Comparison of ENCODE assay signal across 18 cellular contexts in the genomic region with DNA sequence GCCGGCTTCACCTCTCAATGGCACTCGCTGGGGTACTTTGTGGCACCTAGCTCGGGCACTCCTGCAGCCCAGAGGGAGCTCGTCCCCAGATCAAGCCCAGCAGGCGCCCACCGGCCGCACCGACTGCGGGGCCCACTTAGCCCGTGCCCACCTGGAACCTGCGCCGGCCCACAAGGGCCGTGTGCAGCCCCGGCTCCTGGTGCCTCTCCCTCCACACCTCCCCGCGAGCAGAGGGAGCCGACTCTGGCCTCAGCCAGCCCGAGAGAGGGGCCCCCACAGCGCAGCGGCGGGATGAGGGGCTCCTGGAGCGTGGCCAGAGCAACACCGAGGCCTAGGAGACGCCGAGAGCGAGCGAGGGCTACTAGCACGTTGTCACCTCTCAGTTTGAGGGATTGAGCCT.
"Had no signal": no experiment of that assay in that cellular context is flagged by ENCODE, and none has a peak within 500 bp of the region (broad histone marks: within the 10 kb centered on the region; RNA-seq: fewer than 3 reads in every experiment).

No MANE protein-coding gene starts in this region.

- H3K4me1 ChIP-seq: SJSA1 had no signal

- H3K4me3 ChIP-seq: SJSA1, SK-N-MC had no signal

- H3K27me3 ChIP-seq: SJSA1 had no signal

- DNase-seq: KBM-7, NCI-H1092 treated with DMSO at 0.1 percent for 48 hours, NCI-H1436, NCI-H187, NCI-H2029, NCI-H2081 treated with DMSO at 0.1 percent for 48 hours, NCI-H2171, NCI-H226, NCI-H446, NCI-H510A, NCI-H524 treated with DMSO at 0.1 percent for 48 hours, NCI-H69, NCI-H774, Right ventricle myocardium superior, RPMI8226, SIG-M5 had no signal

- H3K36me3 ChIP-seq: SJSA1 had no signal

- H3K9me3 ChIP-seq: SJSA1 had no signal

- H3K27ac ChIP-seq: SJSA1, SK-N-MC had no signal
